Comparison of ENCODE assay signal across 16 cellular contexts in the genomic region with DNA sequence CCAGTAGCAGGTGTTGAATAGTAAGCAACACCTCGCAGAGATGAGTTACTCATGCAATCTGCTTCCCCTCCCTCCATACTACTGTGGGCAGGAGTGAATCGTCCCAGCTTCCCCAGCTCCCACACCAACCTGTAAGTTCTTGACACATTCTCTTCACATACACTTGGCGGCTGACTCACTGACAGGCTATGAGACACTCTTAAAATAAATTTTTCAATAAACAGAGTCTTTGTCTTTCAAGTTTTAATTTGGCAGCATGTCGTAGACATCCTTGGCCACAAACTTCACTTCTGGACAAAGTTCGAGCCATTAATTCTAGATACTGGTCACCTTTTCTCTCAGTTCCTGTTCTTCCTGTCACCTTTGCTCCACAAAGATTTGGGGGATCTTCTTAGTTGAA.
DNase-seq lines count a peak whose midpoint lies in the region; ATAC-seq and TF ChIP-seq lines count a peak whose summit lies in the region.
"Had no signal": no experiment of that assay in that cellular context is flagged by ENCODE, and none has a peak within 500 bp of the region (broad histone marks: within the 10 kb centered on the region; RNA-seq: fewer than 3 reads in every experiment).

No MANE protein-coding gene starts in this region.

- H3K27ac Mint-ChIP-seq in Calu3 (ENCODE audit: unreplicated experiment) (peak overlapping the region; percentile 3), glutamatergic neuron (ENCODE audit: unreplicated experiment) (no peak overlapping the region)
- H3K27ac Mint-ChIP-seq: activated T-cell treated with anti-CD3 and anti-CD28 coated beads, Interleukin-2, amount 50 U/mL, for 72 hours; immature natural killer cell; T-helper 1 cell treated with Interleukin-12 subunit alpha and Interleukin-12 subunit beta and Interleukin-4 antibody, amounts not matched to agents 30 μg/mL and 1 μg/mL, for 36 hours had no signal

- peaks cover 24% of the 10 kb centered on the region for H3K4me1 ChIP-seq in right cardiac atrium (ENCODE audit: control insufficient read depth, insufficient read depth, low read length)

- no peaks in the 10 kb centered on the region for H3K27me3 ChIP-seq in right cardiac atrium (ENCODE audit: control insufficient read depth, insufficient read depth)

- H3K4me1 Mint-ChIP-seq in Calu3 (ENCODE audit: low read depth, unreplicated experiment), result peaks cover 56% of the 10 kb centered on the region
- peaks cover 25% of the 10 kb centered on the region for H3K4me1 Mint-ChIP-seq in glutamatergic neuron (ENCODE audit: low read depth, unreplicated experiment)
- H3K4me1 Mint-ChIP-seq: immature natural killer cell had no signal

- 56% methylated on average over 5 of the region's 5 CpGs for WGBS in right cardiac atrium

- in situ Hi-C loops in ACHN (cut with HindIII; ENCODE audit: low pct_ligation_motif_present, low pct_unique_long_range_greater_than_20kb, low sequenced_read_pairs), result no loop called here

- ATAC-seq in HG02938 (IDR thresholded peaks at IDR 0.05; ENCODE audit: unreplicated experiment), result peak; percentile 45
- peak; percentile 42 to 59 for ATAC-seq in right cardiac atrium
- no peak for ATAC-seq in HG02870 (IDR thresholded peaks at IDR 0.05; ENCODE audit: unreplicated experiment)

- no TSS peak for BruUV-seq in Calu3 (replicated peaks; lab: Mats Ljungman, UMichigan)

- H3K4me3 Mint-ChIP-seq in Calu3 (ENCODE audit: low read depth, unreplicated experiment), result no peak overlapping the region
- no peak overlapping the region for H3K4me3 Mint-ChIP-seq in glutamatergic neuron (ENCODE audit: unreplicated experiment)
- H3K4me3 Mint-ChIP-seq: activated T-cell treated with anti-CD3 and anti-CD28 coated beads, Interleukin-2, amount 50 U/mL, for 72 hours; immature natural killer cell; T-helper 1 cell treated with Interleukin-12 subunit alpha and Interleukin-12 subunit beta and Interleukin-4 antibody, amounts not matched to agents 30 μg/mL and 1 μg/mL, for 36 hours had no signal

- H3K36me3 Mint-ChIP-seq in Calu3 (ENCODE audit: insufficient read depth, unreplicated experiment) (no peaks in the 10 kb centered on the region), glutamatergic neuron (ENCODE audit: unreplicated experiment) (peaks cover 10% of the 10 kb centered on the region)
- H3K36me3 Mint-ChIP-seq: immature natural killer cell had no signal

- no peak overlapping the region for H3K4me3 ChIP-seq in right cardiac atrium (ENCODE audit: low read length)

- intact Hi-C loops in Calu3 (cut with micrococcal nuclease; ENCODE audit: unreplicated experiment), result no loop called here
- intact Hi-C loops in right cardiac atrium (cut with DNase I), result no loop called here

- DNase-seq in Calu3 (peak; percentile 32), astrocyte of the hippocampus (ENCODE audit: low read depth, low spot score) (peak; percentile 49), right cardiac atrium (peak in 1 of 3 donors; percentile 41), ACHN (no peak), glutamatergic neuron (no peak), GM19238 (ENCODE audit: insufficient read length, low spot score) (no peak)
- DNase-seq: activated CD4-positive, alpha-beta T cell treated with anti-CD3 and anti-CD28 coated beads for 1 hour; activated T-cell treated with anti-CD3 and anti-CD28 coated beads, Interleukin-2, amount 50 U/mL, for 72 hours; foreskin melanocyte; immature natural killer cell; NCI-H1436; NCI-H510A treated with DMSO at 0.1 percent for 48 hours; RPMI8226 had no signal

- H3K9me3 Mint-ChIP-seq in Calu3 (ENCODE audit: low read depth, unreplicated experiment) (no peaks in the 10 kb centered on the region), glutamatergic neuron (ENCODE audit: unreplicated experiment) (peaks cover 7% of the 10 kb centered on the region)
- H3K9me3 Mint-ChIP-seq: activated T-cell treated with anti-CD3 and anti-CD28 coated beads, Interleukin-2, amount 50 U/mL, for 72 hours; immature natural killer cell; T-helper 1 cell treated with Interleukin-12 subunit alpha and Interleukin-12 subunit beta and Interleukin-4 antibody, amounts not matched to agents 30 μg/mL and 1 μg/mL, for 36 hours had no signal

- H3K27ac ChIP-seq in right cardiac atrium (ENCODE audit: low read length), result peak overlapping the region; percentile 89

- no peaks in the 10 kb centered on the region for H3K9me3 ChIP-seq in right cardiac atrium (ENCODE audit: control insufficient read depth, low read length)

- CTCF ChIA-PET in Calu3 (lab: Charles Lee), result no interaction called here

- no peaks in the 10 kb centered on the region for H3K27me3 Mint-ChIP-seq in Calu3 (ENCODE audit: unreplicated experiment)
- H3K27me3 Mint-ChIP-seq in glutamatergic neuron (ENCODE audit: unreplicated experiment), result peaks cover 6% of the 10 kb centered on the region

- TF ChIP-seq CTCF in Calu3 (IDR thresholded peaks at IDR 0.05; ENCODE audit: unreplicated experiment), result no peak
- no peak for TF ChIP-seq CTCF in glutamatergic neuron (IDR thresholded peaks at IDR 0.05; ENCODE audit: partially characterized antibody, unreplicated experiment)

Comparison
In these comparisons a context has a peak if more than half of its experiments do, and no peak if none do; other contexts are left out.
1. DNase-seq: peak in Calu3 (single experiment) and astrocyte of the hippocampus (single experiment); none in ACHN (single experiment), glutamatergic neuron (single experiment) and GM19238 (single experiment).